Comparison of ENCODE assay signal across 8 cellular contexts in the genomic region with DNA sequence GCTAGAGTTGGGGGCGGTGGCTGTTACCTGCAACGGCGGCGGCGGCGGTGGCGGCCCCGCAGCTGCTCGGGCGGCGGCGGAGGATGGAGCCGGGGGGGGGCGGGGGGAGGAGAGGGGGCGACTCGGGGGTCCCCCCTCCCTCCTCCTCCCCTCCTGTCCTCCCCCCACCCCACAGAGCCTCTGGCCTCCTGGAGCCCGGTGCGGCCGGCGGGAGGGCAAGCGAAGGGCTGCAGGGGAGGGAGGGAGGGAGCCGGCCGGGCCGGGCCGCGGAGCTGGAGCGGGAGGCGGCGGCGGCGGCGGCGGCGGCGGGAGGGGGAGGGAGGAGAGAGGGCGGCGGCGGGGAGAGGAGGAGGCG. TPM values are rescaled to one million over a fixed set of nuclear protein-coding genes. Genes with fewer than 3 reads are reported as not detected.
DNase-seq lines count a peak whose midpoint lies in the region; ATAC-seq, FAIRE-seq and TF ChIP-seq lines count a peak whose summit lies in the region.

AKT3 (minus strand) TSS at position 231 of the 355 bp plus-strand sequence. CDS start 7,073 bp downstream, outside the sequence.

- DNase-seq in GM12892 (ENCODE audit: insufficient read length) (peak; percentile 40), Peyer's patch (no peak), endothelial cell (ENCODE audit: low spot score) (peak; percentile 72), COLO829 (ENCODE audit: low spot score) (no peak)

- no peak for FAIRE-seq in GM12892 (lab: Jason Lieb, UNC)

- H3K27ac ChIP-seq in Peyer's patch (peak within 1 kb of the TSS; percentile 94 to 98 (median 98)), muscle layer of colon (ENCODE audit: low read depth, low read length) (peak within 1 kb of the TSS; percentile 86)

- no peaks in the 10 kb centered on the region for H3K36me3 Mint-ChIP-seq in endothelial cell (ENCODE audit: low read depth, unreplicated experiment)

- no peaks in the 10 kb centered on the region for H3K9me3 ChIP-seq in Peyer's patch
- H3K9me3 ChIP-seq in muscle layer of colon (ENCODE audit: low read length), result no peaks in the 10 kb centered on the region

- TF ChIP-seq POLR2A in GM12892 (IDR thresholded peaks at IDR 0.05; ENCODE audit: low read depth, low read length), result no peak
- TF ChIP-seq POLR2A in Peyer's patch (IDR thresholded peaks at IDR 0.05), result no peak

- H3K9me3 Mint-ChIP-seq in endothelial cell (ENCODE audit: unreplicated experiment), result no peaks in the 10 kb centered on the region

- ATAC-seq in GM21515 (IDR thresholded peaks at IDR 0.05; ENCODE audit: unreplicated experiment) (no peak), GM21825 (IDR thresholded peaks at IDR 0.05; ENCODE audit: unreplicated experiment) (no peak), HG03045 (IDR thresholded peaks at IDR 0.05; ENCODE audit: unreplicated experiment) (no peak)

- peak within 1 kb of the TSS; percentile 96 for H3K4me3 Mint-ChIP-seq in endothelial cell (ENCODE audit: unreplicated experiment)

- H3K27me3 ChIP-seq in Peyer's patch (peaks cover 0 to 6% of the 10 kb centered on the region in 2 donors), muscle layer of colon (ENCODE audit: control insufficient read depth in 1 of 2, insufficient read depth in 2 of 2, low read length in 2 of 2) (no peaks in the 10 kb centered on the region)

- H3K4me3 ChIP-seq in Peyer's patch, result peak within 1 kb of the TSS; percentile 75 to 96 (median 79)
- peak within 1 kb of the TSS; percentile 86 to 96 for H3K4me3 ChIP-seq in muscle layer of colon (ENCODE audit: low read depth in 1 of 2, low read length in 2 of 2)

- H3K9ac ChIP-seq in muscle layer of colon (ENCODE audit: low read length), result peak within 1 kb of the TSS; percentile 73

- TF ChIP-seq CTCF in Peyer's patch (IDR thresholded peaks at IDR 0.05), result no peak
- no peak for TF ChIP-seq CTCF in endothelial cell (IDR thresholded peaks at IDR 0.05; ENCODE audit: unreplicated experiment)

- H3K4me1 ChIP-seq in Peyer's patch, result no peaks in the 10 kb centered on the region
- H3K4me1 ChIP-seq in muscle layer of colon (ENCODE audit: insufficient read depth, low read length), result peaks cover 11% of the 10 kb centered on the region

- peaks cover 10% of the 10 kb centered on the region for H3K27me3 Mint-ChIP-seq in endothelial cell (ENCODE audit: unreplicated experiment)

- peaks cover 10% of the 10 kb centered on the region for H3K4me1 Mint-ChIP-seq in endothelial cell (ENCODE audit: unreplicated experiment)

- H3K27ac Mint-ChIP-seq in endothelial cell (ENCODE audit: unreplicated experiment), result peak within 1 kb of the TSS; percentile 89

- no peaks in the 10 kb centered on the region for H3K36me3 ChIP-seq in Peyer's patch
- no peaks in the 10 kb centered on the region for H3K36me3 ChIP-seq in muscle layer of colon (ENCODE audit: insufficient read depth, low read length)

RNA-seq across cellular contexts. Expression of gene AKT3, which starts in this region (rescaled TPM):
- polyA plus RNA-seq in GM12892 (2012; ENCODE audit: missing spikeins), result 5.0 TPM
- total RNA-seq in Peyer's patch (10 to 100 TPM in 3 of 4 donors, 1 to 10 TPM in 1; 4.4 to 71.8 (median 15.2) TPM), endothelial cell (ENCODE audit: unreplicated experiment) (87.3 TPM)

Comparison
In these comparisons a context has a peak if more than half of its experiments do, and no peak if none do; other contexts are left out.
1. DNase-seq: peak in GM12892 (single experiment) and endothelial cell (single experiment); none in Peyer's patch (0 of 3) and COLO829 (single experiment).